In genomic region chr5:103617090-103617489, GRCh38 we compare ENCODE assay signal across 19 cellular contexts. TPM values are rescaled to one million over a fixed set of nuclear protein-coding genes. Genes with fewer than 3 reads are reported as not detected.
DNase-seq lines count a peak whose midpoint lies in the region; ATAC-seq, FAIRE-seq and TF ChIP-seq lines count a peak whose summit lies in the region.
"Had no signal": no experiment of that assay in that cellular context is flagged by ENCODE, and none has a peak within 500 bp of the region (broad histone marks: within the 10 kb centered on the region; RNA-seq: fewer than 3 reads in every experiment).

No MANE protein-coding gene starts in this region.

- no peak overlapping the region for H2BK120ac ChIP-seq in H9 (ENCODE audit: low read depth, low read length, poor library complexity, severe bottlenecking)

- FAIRE-seq in G401.6 (lab: Jason Lieb, UNC) (peak; percentile 19), H54 (lab: Jason Lieb, UNC) (no peak)
- FAIRE-seq: GM12891, GM18507, H1 had no signal

- H3K56ac ChIP-seq in H9 (ENCODE audit: insufficient read length, low read depth, low read length): no peak overlapping the region

- peak; percentile 78 for DNase-seq in NCI-H1105 treated with DMSO at 0.1 percent for 48 hours (lab: John Stamatoyannopoulos, UW)
- peak; percentile 39 for DNase-seq in NCI-H2029 treated with DMSO at 0.1 percent for 48 hours (lab: John Stamatoyannopoulos, UW)
- DNase-seq in NCI-H774 (lab: John Stamatoyannopoulos, UW): peak; percentile 21
- DNase-seq in H9: no peak
- DNase-seq in H54 (ENCODE audit: insufficient read length, low spot score): no peak
- DNase-seq: Calu3; CD4-positive, alpha-beta memory T cell; MM.1S; NCI-H510A treated with DMSO at 0.1 percent for 48 hours; OCI-M1; SHP77 treated with DMSO at 0.1 percent for 48 hours; SK-N-SH; T-cell had no signal

- H3K4me1 Mint-ChIP-seq in H9: peaks cover 14 to 15% of the 10 kb centered on the region in 2 experiments
- H3K4me1 Mint-ChIP-seq: CD4-positive, alpha-beta memory T cell; T-cell had no signal

- no peak overlapping the region for H4K91ac ChIP-seq in H9 (ENCODE audit: insufficient read length, low read depth, low read length)

- H3K79me1 ChIP-seq in H9 (ENCODE audit: insufficient read depth, low read depth, low read length, poor library complexity, severe bottlenecking): no peaks in the 10 kb centered on the region

- H3K4me1 ChIP-seq in H9 (ENCODE audit: insufficient read depth, low read length): no peaks in the 10 kb centered on the region; the same call in 1 of the 2 replicates
- H3K4me1 ChIP-seq: BLaER1 had no signal

- H3K27me3 ChIP-seq in H9 (ENCODE audit: insufficient read depth, low read length): no peaks in the 10 kb centered on the region
- H3K27me3 ChIP-seq: BLaER1 had no signal

- H3K23ac ChIP-seq in H9 (ENCODE audit: insufficient read length, low read depth, low read length): no peak overlapping the region

- no peak overlapping the region for H3K27ac ChIP-seq in H9 (ENCODE audit: insufficient read length, low read depth, low read length)
- H3K27ac ChIP-seq: BLaER1 had no signal

- no peaks in the 10 kb centered on the region for H4K20me1 ChIP-seq in H9 (ENCODE audit: control insufficient read depth, insufficient read depth, insufficient read length)
- H4K20me1 ChIP-seq: BLaER1 had no signal

- no peak for TF ChIP-seq POLR2A in H54 (IDR thresholded peaks at IDR 0.05; ENCODE audit: low read depth, low read length)

- H3K18ac ChIP-seq in H9 (ENCODE audit: insufficient read length, low read depth, low read length): no peak overlapping the region

- H2BK5ac ChIP-seq in H9 (ENCODE audit: insufficient read length, low read length): no peak overlapping the region

- H3K9ac ChIP-seq in H9 (ENCODE audit: extremely low read depth, insufficient read length, low read length): no peak overlapping the region
- H3K9ac ChIP-seq: BLaER1, SK-N-SH had no signal

- no peak overlapping the region for H2AFZ ChIP-seq in H9 (ENCODE audit: low read length)

- no peak overlapping the region for H2AK5ac ChIP-seq in H9 (ENCODE audit: insufficient read length, low read length)

- H4K5ac ChIP-seq in H9 (ENCODE audit: insufficient read length, low read depth, low read length): no peak overlapping the region

- no peak overlapping the region for H4K8ac ChIP-seq in H9 (replicated peaks; ENCODE audit: insufficient read length, low read depth, low read length)

- no peak for TF ChIP-seq CTCF in H9 (conservative IDR thresholded peaks at IDR 0.05)

- H3K4ac ChIP-seq in H9 (ENCODE audit: low read depth, low read length): no peak overlapping the region

- H3K27me3 Mint-ChIP-seq in H9 (ENCODE audit: low read depth): no peaks in the 10 kb centered on the region
- H3K27me3 Mint-ChIP-seq: CD4-positive, alpha-beta memory T cell; T-cell had no signal

- no peaks in the 10 kb centered on the region for H3K9me3 ChIP-seq in H9 (ENCODE audit: control insufficient read depth, low read depth, low read length)
- H3K9me3 ChIP-seq: BLaER1, SK-N-SH had no signal

- no peak overlapping the region for H2BK20ac ChIP-seq in H9 (ENCODE audit: low read depth, low read length, poor library complexity, severe bottlenecking)

- H2BK12ac ChIP-seq in H9 (ENCODE audit: insufficient read length, low read depth, low read length): no peak overlapping the region

- ATAC-seq in GM18502 (IDR thresholded peaks at IDR 0.05; ENCODE audit: poor library complexity, unreplicated experiment): no peak
- ATAC-seq: T-cell had no signal

- H3K23me2 ChIP-seq in H9 (ENCODE audit: insufficient read length, low read depth, low read length, poor library complexity, severe bottlenecking): no peaks in the 10 kb centered on the region

- H3K27ac Mint-ChIP-seq in H9: no peak overlapping the region
- H3K27ac Mint-ChIP-seq: CD4-positive, alpha-beta memory T cell; T-cell had no signal

- no peaks in the 10 kb centered on the region for H3K79me2 ChIP-seq in H9 (ENCODE audit: insufficient read depth, low read length)

- H3K4me2 ChIP-seq in H9 (ENCODE audit: insufficient read depth, insufficient read length, low read length): no peak overlapping the region
- H3K4me2 ChIP-seq: BLaER1, SK-N-SH had no signal

- no peaks in the 10 kb centered on the region for H3K36me3 Mint-ChIP-seq in H9 (ENCODE audit: insufficient read depth in 1 of 3, low read depth in 3 of 3)
- H3K36me3 Mint-ChIP-seq: CD4-positive, alpha-beta memory T cell; T-cell had no signal

- no peak overlapping the region for H3K4me3 Mint-ChIP-seq in H9
- H3K4me3 Mint-ChIP-seq: CD4-positive, alpha-beta memory T cell; T-cell had no signal

- no peak overlapping the region for H2BK15ac ChIP-seq in H9 (ENCODE audit: low read depth, low read length)

- WGBS in H9 (ENCODE audit: extremely low coverage, insufficient read length, low lambda C conversion rate): no CpG with 5 or more reads among the region's 1 CpG

- H3K9me3 Mint-ChIP-seq in H9: no peaks in the 10 kb centered on the region
- H3K9me3 Mint-ChIP-seq: CD4-positive, alpha-beta memory T cell; T-cell had no signal

- no peak overlapping the region for H3T11ph ChIP-seq in H9 (ENCODE audit: low read length)

- no peak overlapping the region for H3K14ac ChIP-seq in H9 (ENCODE audit: insufficient read depth, low read length)

RNA-seq across cellular contexts. Expression of gene NUDT12, which starts 54.5 kb away (rescaled TPM):
- 10.2 and 11.3 TPM in 2 replicates for total RNA-seq in H9 (2021)

Comparison
In these comparisons a context has a peak if more than half of its experiments do, and no peak if none do; other contexts are left out.
1. DNase-seq: peak in NCI-H1105 treated with DMSO at 0.1 percent for 48 hours (single experiment), NCI-H2029 treated with DMSO at 0.1 percent for 48 hours (single experiment) and NCI-H774 (single experiment); none in H9 (single experiment) and H54 (single experiment).